Comparison of ENCODE assay signal across 9 cellular contexts in genomic region chr4:48173055-48173991, GRCh38. TPM values are rescaled to one million over a fixed set of nuclear protein-coding genes. Genes with fewer than 3 reads are reported as not detected.
DNase-seq lines count a peak whose midpoint lies in the region; ATAC-seq and TF ChIP-seq lines count a peak whose summit lies in the region.
"Had no signal": no experiment of that assay in that cellular context is flagged by ENCODE, and none has a peak within 500 bp of the region (broad histone marks: within the 10 kb centered on the region; RNA-seq: fewer than 3 reads in every experiment).

No MANE protein-coding gene starts in this region.

- H2AFZ ChIP-seq in GM23338: no peak overlapping the region

- H3K27ac ChIP-seq in GM23338 (ENCODE audit: low read depth) (no peak overlapping the region), epithelial cell of prostate (peak overlapping the region; percentile 33)

- no peak overlapping the region for H3K4me2 ChIP-seq in GM23338

- no peaks in the 10 kb centered on the region for H3F3A ChIP-seq in GM23338 (replicated peaks; ENCODE audit: low read depth)

- H3K36me3 ChIP-seq in GM23338 (ENCODE audit: insufficient read depth): no peaks in the 10 kb centered on the region

- peaks cover 2% of the 10 kb centered on the region for H3K27me3 Mint-ChIP-seq in GM23338 (ENCODE audit: insufficient read depth, low read depth, poor library complexity)

- H3K9me3 Mint-ChIP-seq in GM23338: peaks cover 3% of the 10 kb centered on the region
- H3K9me3 Mint-ChIP-seq in stimulated activated effector memory CD8-positive, alpha-beta T cell treated with anti-CD3 and anti-CD28 coated beads, Interleukin-12 subunit alpha, Interleukin-12 subunit beta, amount 100 ng/mL, for 72 hours: peaks cover 7% of the 10 kb centered on the region

- no peaks in the 10 kb centered on the region for H4K20me1 ChIP-seq in GM23338 (replicated peaks; ENCODE audit: insufficient read depth)

- peaks cover 36% of the 10 kb centered on the region for H3K4me1 Mint-ChIP-seq in GM23338
- peaks cover 6% of the 10 kb centered on the region for H3K4me1 Mint-ChIP-seq in stimulated activated effector memory CD8-positive, alpha-beta T cell treated with anti-CD3 and anti-CD28 coated beads, Interleukin-12 subunit alpha, Interleukin-12 subunit beta, amount 100 ng/mL, for 72 hours

- peaks cover 4% of the 10 kb centered on the region; the same call in 1 of the 3 replicates for H3K36me3 Mint-ChIP-seq in GM23338 (ENCODE audit: low read depth)
- H3K36me3 Mint-ChIP-seq in stimulated activated effector memory CD8-positive, alpha-beta T cell treated with anti-CD3 and anti-CD28 coated beads, Interleukin-12 subunit alpha, Interleukin-12 subunit beta, amount 100 ng/mL, for 72 hours: no peaks in the 10 kb centered on the region

- H3K27ac Mint-ChIP-seq in GM23338: peak overlapping the region; percentile 88
- H3K27ac Mint-ChIP-seq in stimulated activated effector memory CD8-positive, alpha-beta T cell treated with anti-CD3 and anti-CD28 coated beads, Interleukin-12 subunit alpha, Interleukin-12 subunit beta, amount 100 ng/mL, for 72 hours: peak overlapping the region; percentile 27

- H3K9me2 ChIP-seq in GM23338 (ENCODE audit: insufficient read depth): no peaks in the 10 kb centered on the region

- H3K4me3 Mint-ChIP-seq in GM23338: no peak overlapping the region
- H3K4me3 Mint-ChIP-seq in stimulated activated effector memory CD8-positive, alpha-beta T cell treated with anti-CD3 and anti-CD28 coated beads, Interleukin-12 subunit alpha, Interleukin-12 subunit beta, amount 100 ng/mL, for 72 hours: no peak overlapping the region

- H3K27me3 ChIP-seq in GM23338 (ENCODE audit: insufficient read depth): no peaks in the 10 kb centered on the region

- TF ChIP-seq CTCF in GM23338 (conservative IDR thresholded peaks at IDR 0.05; ENCODE audit: low read depth in 2 of 2): no peak

- H3K4me3 ChIP-seq in GM08714 (ENCODE audit: low read length) (peak overlapping the region; percentile 26; the same call in 1 of the 2 replicates), GM23338 (no peak overlapping the region)

- H3K4me1 ChIP-seq in GM23338 (ENCODE audit: insufficient read depth): peaks cover 7% of the 10 kb centered on the region

- ATAC-seq in GM23338: no peak; the same call in 2 of the 3 replicates
- peak; percentile 34 for ATAC-seq in stimulated activated effector memory CD8-positive, alpha-beta T cell treated with anti-CD3 and anti-CD28 coated beads, Interleukin-12 subunit alpha, Interleukin-12 subunit beta, amount 100 ng/mL, for 72 hours

- H3K79me2 ChIP-seq in GM23338 (replicated peaks; ENCODE audit: insufficient read depth): no peaks in the 10 kb centered on the region

- DNase-seq in GM23338 (ENCODE audit: low spot score): peak; percentile 19
- DNase-seq in LoVo (ENCODE audit: low spot score): peak; percentile 33
- DNase-seq in epithelial cell of prostate (ENCODE audit: low read depth, low spot score): no peak
- DNase-seq in stimulated activated effector memory CD8-positive, alpha-beta T cell treated with anti-CD3 and anti-CD28 coated beads, Interleukin-12 subunit alpha, Interleukin-12 subunit beta, amount 100 ng/mL, for 72 hours (ENCODE audit: low spot score in 2 of 2): no peak
- no peak for DNase-seq in NCI-H1092 treated with DMSO at 0.1 percent for 48 hours (lab: John Stamatoyannopoulos, UW)
- no peak for DNase-seq in Ammon's horn (ENCODE audit: low spot score)
- DNase-seq in COLO829 (ENCODE audit: low spot score): no peak

TF ChIP-seq in GM23338, 12 proteins besides CTCF, POLR2A, EP300 and RAD21 (continues in another document):
- no peak for TF ChIP-seq STAT1 (IDR thresholded peaks at IDR 0.05; ENCODE audit: unreplicated experiment)
- TF ChIP-seq CREB1 (CRISPR knock-in tag; IDR thresholded peaks at IDR 0.05; ENCODE audit: low read depth): no peak
- no peak for TF ChIP-seq EZH2phosphoT487 (IDR thresholded peaks at IDR 0.05; ENCODE audit: unreplicated experiment)
- TF ChIP-seq NANOG (IDR thresholded peaks at IDR 0.05; ENCODE audit: borderline replicate concordance): no peak
- no peak for TF ChIP-seq POLR2AphosphoS5 (IDR thresholded peaks at IDR 0.05; ENCODE audit: low read depth)
- TF ChIP-seq EZH2 (IDR thresholded peaks at IDR 0.05; ENCODE audit: low read depth, unreplicated experiment): no peak
- no peak for TF ChIP-seq JUNB (IDR thresholded peaks at IDR 0.05; ENCODE audit: unreplicated experiment)
- no peak for TF ChIP-seq ZNF114 (CRISPR knock-in tag; IDR thresholded peaks at IDR 0.05)
- no peak for TF ChIP-seq REST (IDR thresholded peaks at IDR 0.05; ENCODE audit: unreplicated experiment)
- no peak for TF ChIP-seq ETS1 (IDR thresholded peaks at IDR 0.05)
- TF ChIP-seq ZNF331 (CRISPR knock-in tag; IDR thresholded peaks at IDR 0.05; ENCODE audit: low read depth): no peak

RNA-seq across cellular contexts. Expression of gene TXK, which starts 39.3 kb away (rescaled TPM):
- total RNA-seq in GM23338 (2014; rRNA removed; shearing (Covaris generic)): 0.14 and 0.50 TPM in 2 replicates
- 0.40 TPM in 1 of 2 replicates, not detected in the other for polyA plus RNA-seq in GM23338 (2016; fragmentation: Nextera tagmentation; extraction: Ambion mirVana)
- total RNA-seq: SK-MEL-5 had no signal

Comparison
In these comparisons a context has a peak if more than half of its experiments do, and no peak if none do; other contexts are left out.
1. DNase-seq: peak in GM23338 (single experiment) and LoVo (single experiment); none in epithelial cell of prostate (single experiment), stimulated activated effector memory CD8-positive, alpha-beta T cell treated with anti-CD3 and anti-CD28 coated beads, Interleukin-12 subunit alpha, Interleukin-12 subunit beta, amount 100 ng/mL, for 72 hours (0 of 2), NCI-H1092 treated with DMSO at 0.1 percent for 48 hours (single experiment), Ammon's horn (single experiment) and COLO829 (single experiment).